In the genomic region with DNA sequence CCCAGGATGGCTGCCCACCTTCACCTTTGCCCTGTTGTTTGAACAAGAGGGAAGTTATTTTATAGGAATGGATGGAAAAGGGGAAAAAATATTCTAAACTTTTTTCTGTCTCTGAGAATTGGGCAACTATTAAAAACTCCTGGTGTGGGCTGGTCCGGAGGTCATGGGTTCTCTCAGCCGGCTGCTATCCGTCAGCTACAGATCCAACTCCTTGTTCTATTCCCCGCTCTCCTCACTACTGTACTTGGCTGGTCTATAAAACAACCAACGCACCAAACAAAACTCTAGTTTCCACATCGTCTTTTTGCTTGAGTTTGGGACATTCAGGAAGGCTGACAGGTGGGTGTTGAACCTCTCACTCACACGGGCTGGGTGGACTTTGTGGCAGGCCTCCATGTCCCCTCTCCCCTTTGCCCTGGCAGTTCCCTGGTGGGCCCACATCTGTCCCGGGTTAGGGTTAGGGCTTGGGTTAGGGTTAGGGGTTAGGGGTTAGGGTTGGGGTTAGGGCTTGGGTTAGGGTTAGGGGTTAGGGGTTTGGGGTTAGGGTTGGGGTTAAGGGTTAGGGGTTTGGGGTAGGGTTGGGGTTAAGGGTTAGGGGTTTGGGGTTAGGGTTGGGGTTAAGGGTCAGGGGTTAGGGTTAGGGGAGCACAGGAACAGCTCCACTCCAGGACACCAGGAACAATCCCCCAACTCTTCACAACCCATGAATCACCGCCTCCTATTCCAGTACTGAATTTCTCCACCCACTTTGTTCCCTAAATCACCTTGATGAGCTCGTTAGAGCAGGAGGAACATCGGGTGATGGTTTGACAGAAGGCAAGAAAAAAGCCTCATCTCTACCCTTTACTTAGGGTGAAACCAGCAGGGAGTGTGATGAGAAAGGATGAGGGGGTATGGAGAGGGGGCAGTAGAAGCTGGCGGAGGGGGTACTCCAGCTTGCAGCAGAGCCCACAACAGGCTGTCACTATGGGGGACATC, we compare ENCODE assay signal across 1 cellular context.
TF ChIP-seq lines count a peak whose summit lies in the region.

No MANE protein-coding gene starts in this region.

TF ChIP-seq in HepG2, 621 proteins besides CTCF, POLR2A, EP300 and RAD21 (continued from another document):
- TF ChIP-seq, protein P1, sequence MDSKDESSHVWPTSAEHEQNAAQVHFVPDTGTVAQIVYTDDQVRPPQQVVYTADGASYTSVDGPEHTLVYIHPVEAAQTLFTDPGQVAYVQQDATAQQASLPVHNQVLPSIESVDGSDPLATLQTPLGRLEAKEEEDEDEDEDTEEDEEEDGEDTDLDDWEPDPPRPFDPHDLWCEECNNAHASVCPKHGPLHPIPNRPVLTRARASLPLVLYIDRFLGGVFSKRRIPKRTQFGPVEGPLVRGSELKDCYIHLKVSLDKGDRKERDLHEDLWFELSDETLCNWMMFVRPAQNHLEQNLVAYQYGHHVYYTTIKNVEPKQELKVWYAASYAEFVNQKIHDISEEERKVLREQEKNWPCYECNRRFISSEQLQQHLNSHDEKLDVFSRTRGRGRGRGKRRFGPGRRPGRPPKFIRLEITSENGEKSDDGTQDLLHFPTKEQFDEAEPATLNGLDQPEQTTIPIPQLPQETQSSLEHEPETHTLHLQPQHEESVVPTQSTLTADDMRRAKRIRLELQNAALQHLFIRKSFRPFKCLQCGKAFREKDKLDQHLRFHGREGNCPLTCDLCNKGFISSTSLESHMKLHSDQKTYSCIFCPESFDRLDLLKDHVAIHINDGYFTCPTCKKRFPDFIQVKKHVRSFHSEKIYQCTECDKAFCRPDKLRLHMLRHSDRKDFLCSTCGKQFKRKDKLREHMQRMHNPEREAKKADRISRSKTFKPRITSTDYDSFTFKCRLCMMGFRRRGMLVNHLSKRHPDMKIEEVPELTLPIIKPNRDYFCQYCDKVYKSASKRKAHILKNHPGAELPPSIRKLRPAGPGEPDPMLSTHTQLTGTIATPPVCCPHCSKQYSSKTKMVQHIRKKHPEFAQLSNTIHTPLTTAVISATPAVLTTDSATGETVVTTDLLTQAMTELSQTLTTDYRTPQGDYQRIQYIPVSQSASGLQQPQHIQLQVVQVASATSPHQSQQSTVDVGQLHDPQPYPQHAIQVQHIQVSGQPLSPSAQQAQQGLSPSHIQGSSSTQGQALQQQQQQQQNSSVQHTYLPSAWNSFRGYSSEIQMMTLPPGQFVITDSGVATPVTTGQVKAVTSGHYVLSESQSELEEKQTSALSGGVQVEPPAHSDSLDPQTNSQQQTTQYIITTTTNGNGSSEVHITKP (CRISPR knock-in tag; IDR thresholded peaks at IDR 0.05; ENCODE audit: low read depth): no peak
- TF ChIP-seq ZNF746 (CRISPR knock-in tag; IDR thresholded peaks at IDR 0.05): no peak
